ENCODE assay signal across 1 cellular context in the genomic region with DNA sequence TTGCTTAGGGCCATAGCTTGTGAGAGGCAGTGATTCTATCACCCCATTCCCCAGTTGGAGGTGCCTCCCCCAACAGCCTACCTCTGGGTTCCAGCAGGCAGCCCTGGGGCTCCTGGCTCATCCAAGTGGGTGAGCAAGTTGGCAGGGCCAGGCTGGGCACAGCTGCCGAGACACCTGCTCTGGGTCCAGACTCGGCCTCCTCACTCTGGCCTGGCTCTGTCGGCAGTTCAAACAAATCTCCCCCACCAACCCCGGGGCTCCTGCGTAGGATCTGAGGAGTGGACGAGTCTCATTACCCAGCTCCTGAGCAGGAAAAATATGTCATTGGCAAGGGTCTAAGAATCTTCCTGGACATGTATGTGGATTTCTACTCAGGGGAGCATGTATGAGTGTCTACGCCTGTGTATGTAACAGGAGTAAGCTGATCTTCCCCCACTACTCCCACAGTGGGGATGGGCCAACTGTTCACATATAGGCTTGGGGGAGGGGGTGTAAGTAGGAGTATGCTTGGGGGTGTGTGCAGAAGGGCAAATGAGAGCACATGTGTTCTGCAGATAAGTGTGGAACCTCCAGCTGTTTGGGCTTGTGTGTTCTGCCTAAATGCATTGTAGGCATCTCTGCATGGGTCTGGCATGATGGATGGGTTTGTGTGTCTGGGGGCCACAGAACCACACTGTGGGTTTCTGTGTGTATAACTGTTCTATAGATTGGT.
TF ChIP-seq lines count a peak whose summit lies in the region.

No MANE protein-coding gene starts in this region.

TF ChIP-seq in liver, 16 proteins besides CTCF, POLR2A, EP300 and RAD21 (continued from another document):
- TF ChIP-seq, protein P1, sequence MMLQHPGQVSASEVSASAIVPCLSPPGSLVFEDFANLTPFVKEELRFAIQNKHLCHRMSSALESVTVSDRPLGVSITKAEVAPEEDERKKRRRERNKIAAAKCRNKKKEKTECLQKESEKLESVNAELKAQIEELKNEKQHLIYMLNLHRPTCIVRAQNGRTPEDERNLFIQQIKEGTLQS (IDR thresholded peaks at IDR 0.05), result no peak
